ENCODE assay signal across 17 cellular contexts in the genomic region with DNA sequence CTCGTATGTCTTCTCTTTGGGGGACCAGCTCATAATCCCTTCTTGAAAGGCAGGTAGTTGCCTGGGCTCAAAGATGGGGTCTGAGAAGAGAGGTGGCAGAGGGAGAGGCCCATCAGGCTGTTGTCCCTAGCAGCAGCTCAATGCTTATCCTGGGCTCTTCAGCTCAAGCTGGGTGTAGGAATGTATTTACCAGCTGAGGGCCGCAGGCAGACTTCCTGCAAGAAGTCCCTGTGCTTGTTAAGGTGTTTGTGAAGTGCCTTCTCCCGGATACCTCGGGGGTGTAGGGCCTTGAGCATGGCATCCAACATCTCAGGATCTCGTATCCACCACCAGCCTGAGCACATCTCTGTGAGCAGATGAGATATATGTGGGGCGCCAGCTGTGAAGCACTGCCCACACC.
"Had no signal": no experiment of that assay in that cellular context is flagged by ENCODE, and none has a peak within 500 bp of the region (broad histone marks: within the 10 kb centered on the region; RNA-seq: fewer than 3 reads in every experiment).

No MANE protein-coding gene starts in this region.

- DNase-seq: activated effector memory CD4-positive, alpha-beta T cell treated with Interleukin-2 at 50 U/mL for 16 hours; amygdala; esophagus squamous epithelium; foreskin melanocyte; kidney glomerular epithelial cell; nucleus accumbens; spleen; thyroid gland had no signal

- H3K4me1 Mint-ChIP-seq: activated CD4-positive, alpha-beta memory T cell treated with anti-CD3 and anti-CD28 coated beads, Interleukin-2, amount 10 ng/mL, durations not matched to agents 7 days and 5 days; neural crest cell had no signal

- H3K4me3 Mint-ChIP-seq: activated CD4-positive, alpha-beta memory T cell treated with anti-CD3 and anti-CD28 coated beads, Interleukin-2, amount 10 ng/mL, durations not matched to agents 7 days and 5 days; activated CD4-positive, alpha-beta T cell treated with anti-CD3 and anti-CD28 coated beads, Interleukin-2, amount 10 ng/mL, durations not matched to agents 7 days and 5 days; activated naive CD4-positive, alpha-beta T cell treated with anti-CD3 and anti-CD28 coated beads for 36 hours; central memory CD8-positive, alpha-beta T cell; dendritic cell treated with granulocyte-macrophage colony-stimulating factor and Interleukin-4, amounts not matched to agents 40 ng/mL and 50 ng/mL, for 4 days; mesothelial cell of epicardium; neural crest cell; stimulated activated naive CD8-positive, alpha-beta T cell treated with anti-CD3 and anti-CD28 coated beads, Interleukin-15, Interleukin-2, amounts not matched to agents 100 ng/mL and 50 ng/mL, for 24 hours had no signal

- H3K27me3 Mint-ChIP-seq: activated CD4-positive, alpha-beta memory T cell treated with anti-CD3 and anti-CD28 coated beads, Interleukin-2, amount 10 ng/mL, durations not matched to agents 7 days and 5 days; activated CD4-positive, alpha-beta T cell treated with anti-CD3 and anti-CD28 coated beads, Interleukin-2, amount 10 ng/mL, durations not matched to agents 7 days and 5 days; central memory CD8-positive, alpha-beta T cell; dendritic cell treated with granulocyte-macrophage colony-stimulating factor and Interleukin-4, amounts not matched to agents 40 ng/mL and 50 ng/mL, for 4 days; naive B cell; stimulated activated naive CD8-positive, alpha-beta T cell treated with anti-CD3 and anti-CD28 coated beads, Interleukin-15, Interleukin-2, amounts not matched to agents 100 ng/mL and 50 ng/mL, for 24 hours had no signal

- H3K27ac ChIP-seq: thyroid gland had no signal

- H3K9me3 Mint-ChIP-seq: activated CD4-positive, alpha-beta memory T cell treated with anti-CD3 and anti-CD28 coated beads, Interleukin-2, amount 10 ng/mL, durations not matched to agents 7 days and 5 days; activated CD4-positive, alpha-beta T cell treated with anti-CD3 and anti-CD28 coated beads, Interleukin-2, amount 10 ng/mL, durations not matched to agents 7 days and 5 days; activated naive CD4-positive, alpha-beta T cell treated with anti-CD3 and anti-CD28 coated beads for 36 hours; central memory CD8-positive, alpha-beta T cell; dendritic cell treated with granulocyte-macrophage colony-stimulating factor and Interleukin-4, amounts not matched to agents 40 ng/mL and 50 ng/mL, for 4 days; mesothelial cell of epicardium; naive B cell; neural crest cell; stimulated activated naive CD8-positive, alpha-beta T cell treated with anti-CD3 and anti-CD28 coated beads, Interleukin-15, Interleukin-2, amounts not matched to agents 100 ng/mL and 50 ng/mL, for 24 hours had no signal

- H3K27ac Mint-ChIP-seq: activated CD4-positive, alpha-beta memory T cell treated with anti-CD3 and anti-CD28 coated beads, Interleukin-2, amount 10 ng/mL, durations not matched to agents 7 days and 5 days; activated CD4-positive, alpha-beta T cell treated with anti-CD3 and anti-CD28 coated beads, Interleukin-2, amount 10 ng/mL, durations not matched to agents 7 days and 5 days; activated naive CD4-positive, alpha-beta T cell treated with anti-CD3 and anti-CD28 coated beads for 36 hours; dendritic cell treated with granulocyte-macrophage colony-stimulating factor and Interleukin-4, amounts not matched to agents 40 ng/mL and 50 ng/mL, for 4 days; stimulated activated naive CD8-positive, alpha-beta T cell treated with anti-CD3 and anti-CD28 coated beads, Interleukin-15, Interleukin-2, amounts not matched to agents 100 ng/mL and 50 ng/mL, for 24 hours had no signal
